ENCODE assay signal across 14 cellular contexts in genomic region chr7:6274743-6275142, GRCh38. TPM values are rescaled to one million over a fixed set of nuclear protein-coding genes. Genes with fewer than 3 reads are reported as not detected.
DNase-seq lines count a peak whose midpoint lies in the region; ATAC-seq and TF ChIP-seq lines count a peak whose summit lies in the region.
"Had no signal": no experiment of that assay in that cellular context is flagged by ENCODE, and none has a peak within 500 bp of the region (broad histone marks: within the 10 kb centered on the region; RNA-seq: fewer than 3 reads in every experiment).

No MANE protein-coding gene starts in this region.

- DNase-seq in EH (ENCODE audit: low read depth) (peak; percentile 53), IMR-90 (peak; percentile 62), amniotic epithelial cell (ENCODE audit: low read depth) (peak; percentile 18), type B pancreatic cell (ENCODE audit: extremely low spot score, unreplicated experiment) (no peak), smooth muscle cell (lab: John Stamatoyannopoulos, UW; ENCODE audit: unreplicated experiment) (no peak), GM10248 (ENCODE audit: extremely low spot score) (no peak)
- DNase-seq: CD8-positive, alpha-beta memory T cell; COR-L47; HCEC 1CT had no signal

- peaks cover 14% of the 10 kb centered on the region for H3K4me1 ChIP-seq in IMR-90 (ENCODE audit: control insufficient read depth, insufficient read depth, low read length)
- H3K4me1 ChIP-seq in smooth muscle cell (ENCODE audit: low read depth), result peaks cover 6% of the 10 kb centered on the region

- POLR2A ChIA-PET in IMR-90 (lab: Charles Lee; ENCODE audit: unreplicated experiment) (no interaction called here), GM10248 (lab: Yijun Ruan, JAX) (no interaction called here)

- H3K18ac ChIP-seq in IMR-90 (ENCODE audit: low read depth, low read length), result no peak overlapping the region

- H3K79me2 ChIP-seq in smooth muscle cell (ENCODE audit: low read depth), result peaks cover 21% of the 10 kb centered on the region

- H4K20me1 ChIP-seq in IMR-90 (ENCODE audit: insufficient read depth, low read length), result peaks cover 15% of the 10 kb centered on the region; the same call in 1 of the 2 replicates
- H4K20me1 ChIP-seq in smooth muscle cell (ENCODE audit: low read depth), result peaks cover 18% of the 10 kb centered on the region

- H2AK9ac ChIP-seq in IMR-90 (replicated peaks; ENCODE audit: low read depth, low read length, poor library complexity), result no peak overlapping the region

- no peak overlapping the region for H2BK120ac ChIP-seq in IMR-90 (ENCODE audit: low read depth, low read length)

- H3K36me3 ChIP-seq in IMR-90 (ENCODE audit: control insufficient read depth, insufficient read depth, low read length), result no peaks in the 10 kb centered on the region
- no peaks in the 10 kb centered on the region for H3K36me3 ChIP-seq in smooth muscle cell (ENCODE audit: low read depth)
- H3K36me3 ChIP-seq: BLaER1 treated with 17β-estradiol and CSF1 and Interleukin-3, amounts not matched to agents 10 nM and 100 nM had no signal

- no peak overlapping the region for H3K23ac ChIP-seq in IMR-90 (ENCODE audit: low read depth, low read length)

- H3K9me3 ChIP-seq in IMR-90 (ENCODE audit: control insufficient read depth, insufficient read depth, low read length) (no peaks in the 10 kb centered on the region), smooth muscle cell (replicated peaks; ENCODE audit: low read depth) (no peaks in the 10 kb centered on the region)
- H3K9me3 ChIP-seq: BLaER1 treated with 17β-estradiol and CSF1 and Interleukin-3, amounts not matched to agents 10 nM and 100 nM had no signal

- WGBS in IMR-90 (ENCODE audit: extremely low coverage in 2 of 2, insufficient read length in 1 of 2), 2 experiments, result no CpG with 5 or more reads among the region's 2 CpGs
- WGBS in smooth muscle cell (ENCODE audit: low lambda C conversion rate), result 67% methylated on average over 2 of the region's 2 CpGs

- H4K8ac ChIP-seq in IMR-90 (ENCODE audit: low read depth in 2 of 2, low read length in 2 of 2), result no peak overlapping the region

- H3K27me3 ChIP-seq in IMR-90 (ENCODE audit: control insufficient read depth, insufficient read depth, low read length) (no peaks in the 10 kb centered on the region), smooth muscle cell (ENCODE audit: low read depth) (no peaks in the 10 kb centered on the region)

- peaks cover 41% of the 10 kb centered on the region for H3K4me1 Mint-ChIP-seq in type B pancreatic cell (ENCODE audit: unreplicated experiment)

- no peak overlapping the region for H2BK5ac ChIP-seq in IMR-90 (ENCODE audit: low read depth, low read length, poor library complexity, severe bottlenecking)

- TF ChIP-seq CTCF in IMR-90 (conservative IDR thresholded peaks at IDR 0.05; ENCODE audit: low read depth, low read length), result no peak
- TF ChIP-seq CTCF in type B pancreatic cell (conservative IDR thresholded peaks at IDR 0.05), result no peak
- TF ChIP-seq CTCF in smooth muscle cell (IDR thresholded peaks at IDR 0.05; ENCODE audit: borderline replicate concordance, insufficient read depth, poor library complexity, severe bottlenecking), result no peak
- TF ChIP-seq CTCF in GM10248 (IDR thresholded peaks at IDR 0.05; ENCODE audit: control extremely low read depth, extremely low read depth, low read depth, missing control alignments), result no peak

- dilution Hi-C loops in IMR-90 (cut with HindIII; ENCODE audit: low sequenced_read_pairs, unreplicated experiment), result no loop called here

- H3K4ac ChIP-seq in IMR-90 (ENCODE audit: low read depth, low read length), result no peak overlapping the region

- peaks cover 6% of the 10 kb centered on the region; the same call in 1 of the 2 replicates for H3K9me1 ChIP-seq in IMR-90 (ENCODE audit: insufficient read depth, low read length)

- H3K4me3 ChIP-seq in IMR-90 (ENCODE audit: insufficient read depth, low read depth, low read length) (no peak overlapping the region), smooth muscle cell (no peak overlapping the region)
- H3K4me3 ChIP-seq: BLaER1 treated with 17β-estradiol and CSF1 and Interleukin-3, amounts not matched to agents 10 nM and 100 nM; GM23338 had no signal

- no peak for TF ChIP-seq POLR2A in IMR-90 (IDR thresholded peaks at IDR 0.05; ENCODE audit: low read depth, low read length)

- no peak overlapping the region for H2BK20ac ChIP-seq in IMR-90 (ENCODE audit: low read depth, low read length)

- H3K14ac ChIP-seq in IMR-90 (replicated peaks; ENCODE audit: low read depth, low read length), result no peak overlapping the region

- H3F3A ChIP-seq in smooth muscle cell (ENCODE audit: low read depth), result no peaks in the 10 kb centered on the region

- ATAC-seq in IMR-90 (ENCODE audit: low read depth), result no peak
- ATAC-seq in HG02870 (IDR thresholded peaks at IDR 0.05; ENCODE audit: unreplicated experiment), result no peak
- ATAC-seq: GM23338 had no signal

- peak overlapping the region; percentile 87 for H3K4me3 Mint-ChIP-seq in type B pancreatic cell
- H3K4me3 Mint-ChIP-seq: GM23338 had no signal

- no peak overlapping the region for H3K27ac ChIP-seq in IMR-90 (ENCODE audit: insufficient read depth, low read length)
- H3K27ac ChIP-seq in smooth muscle cell (ENCODE audit: low read depth), result no peak overlapping the region
- H3K27ac ChIP-seq: BLaER1 treated with 17β-estradiol and CSF1 and Interleukin-3, amounts not matched to agents 10 nM and 100 nM; KMS-11 had no signal

- no peak overlapping the region for H4K5ac ChIP-seq in IMR-90 (ENCODE audit: low read depth, low read length)

- intact Hi-C loops in IMR-90 (cut with micrococcal nuclease), result loop anchor here (5.0 kb wide), 1 partner anchor 97 kb away; no protein-coding TSS in a partner anchor

- no peak for TF ChIP-seq RAD21 in IMR-90 (IDR thresholded peaks at IDR 0.05; ENCODE audit: low read length)

- H3K27me3 Mint-ChIP-seq in type B pancreatic cell, result peaks cover 5% of the 10 kb centered on the region

- H2BK15ac ChIP-seq in IMR-90 (ENCODE audit: low read depth, low read length), result no peak overlapping the region

- in situ Hi-C loops in IMR-90 (cut with MboI; ENCODE audit: low sequenced_read_pairs), result no loop called here

- H2AK5ac ChIP-seq in IMR-90 (ENCODE audit: low read depth, low read length), result no peak overlapping the region

- H3K4me2 ChIP-seq in IMR-90 (ENCODE audit: low read depth, low read length) (no peak overlapping the region), smooth muscle cell (no peak overlapping the region)
- H3K4me2 ChIP-seq: BLaER1 treated with 17β-estradiol and CSF1 and Interleukin-3, amounts not matched to agents 10 nM and 100 nM; GM23338; KMS-11 had no signal

- BruUV-seq in IMR-90 (replicated peaks; lab: Mats Ljungman, UMichigan), result no TSS peak

- no peak overlapping the region for H2AFZ ChIP-seq in IMR-90 (replicated peaks; ENCODE audit: low read length, poor library complexity)
- H2AFZ ChIP-seq in smooth muscle cell (ENCODE audit: low read depth), result no peak overlapping the region
- H2AFZ ChIP-seq: GM23338 had no signal

- no peak overlapping the region for H3K56ac ChIP-seq in IMR-90 (ENCODE audit: extremely low read depth, insufficient read depth, low read length)

- no peaks in the 10 kb centered on the region for H3K9me3 Mint-ChIP-seq in type B pancreatic cell
- H3K9me3 Mint-ChIP-seq: CD8-positive, alpha-beta memory T cell; GM23338 had no signal

- H3K79me1 ChIP-seq in IMR-90 (ENCODE audit: low read depth in 1 of 2, low read length in 2 of 2), result peaks cover 15 to 27% of the 10 kb centered on the region in 2 experiments; a peak in 3 of 4 replicates

- no peaks in the 10 kb centered on the region for H3K36me3 Mint-ChIP-seq in type B pancreatic cell

- H3K9ac ChIP-seq in IMR-90 (ENCODE audit: low read depth, low read length), result no peak overlapping the region
- no peak overlapping the region for H3K9ac ChIP-seq in smooth muscle cell (ENCODE audit: low read depth)
- H3K9ac ChIP-seq: BLaER1 treated with 17β-estradiol and CSF1 and Interleukin-3, amounts not matched to agents 10 nM and 100 nM; KMS-11 had no signal

- CTCF ChIA-PET in IMR-90 (lab: Yijun Ruan, JAX), result no interaction called here
- CTCF ChIA-PET in GM10248 (lab: Yijun Ruan, JAX), result no interaction called here

- peak overlapping the region; percentile 3 for H3K27ac Mint-ChIP-seq in type B pancreatic cell
- H3K27ac Mint-ChIP-seq: B cell, GM23338 had no signal

- H4K91ac ChIP-seq in IMR-90 (ENCODE audit: insufficient read depth, low read depth, low read length), result no peak overlapping the region

TF ChIP-seq in IMR-90, 13 proteins besides CTCF, POLR2A, EP300 and RAD21:
- TF ChIP-seq CEBPB (IDR thresholded peaks at IDR 0.05; ENCODE audit: low read depth, low read length) (no peak), MAFK (IDR thresholded peaks at IDR 0.05; ENCODE audit: low read depth, low read length) (no peak)

RNA-seq across cellular contexts. Expression of gene CYTH3, which starts 2.3 kb away (rescaled TPM):
- total RNA-seq in IMR-90 (2012; rRNA removed), result 14.2 TPM in 2 replicates
- 34.5 and 34.8 TPM in 2 replicates for polyA plus RNA-seq in IMR-90 (2012; rRNA removed)
- polyA plus RNA-seq in IMR-90 (2012; cell fraction: cytosol; rRNA removed), result 13.5 and 24.2 TPM in 2 replicates
- polyA plus RNA-seq in IMR-90 (2012; cell fraction: nucleus; rRNA removed; ENCODE audit: low replicate concordance), result 74.6 and 95.8 TPM in 2 replicates
- total RNA-seq in type B pancreatic cell (ENCODE audit: low replicate concordance), result 31.1 and 36.6 TPM in 2 replicates
- 7.6 and 18.4 TPM in 2 replicates for total RNA-seq in smooth muscle cell
- 11.4 and 12.3 TPM in 2 replicates for polyA plus RNA-seq in smooth muscle cell

Comparison
In these comparisons a context has a peak if more than half of its experiments do, and no peak if none do; other contexts are left out.
1. DNase-seq: peak in EH (single experiment), IMR-90 (single experiment) and amniotic epithelial cell (single experiment); none in type B pancreatic cell (single experiment), smooth muscle cell (single experiment) and GM10248 (single experiment).